In genomic region chr20:34111057-34111711, GRCh38 we compare ENCODE assay signal across 8 cellular contexts. TPM values are rescaled to one million over a fixed set of nuclear protein-coding genes. Genes with fewer than 3 reads are reported as not detected.
DNase-seq lines count a peak whose midpoint lies in the region; ATAC-seq, FAIRE-seq and TF ChIP-seq lines count a peak whose summit lies in the region.

No MANE protein-coding gene starts in this region.

- H3K4me1 Mint-ChIP-seq in activated CD4-positive, alpha-beta T cell treated with anti-CD3 and anti-CD28 coated beads for 36 hours: peaks cover 44% of the 10 kb centered on the region
- peaks cover 38% of the 10 kb centered on the region for H3K4me1 Mint-ChIP-seq in MCF 10A (ENCODE audit: insufficient read depth, unreplicated experiment)

- peaks cover 54% of the 10 kb centered on the region for H4K20me1 ChIP-seq in HepG2 (ENCODE audit: insufficient read depth, low read length)

- DNase-seq in activated CD4-positive, alpha-beta T cell treated with anti-CD3 and anti-CD28 coated beads for 36 hours: no peak
- DNase-seq in activated CD4-positive, alpha-beta T cell treated with anti-CD3 and anti-CD28 coated beads, Interleukin-2, amount 50 U/mL, for 4 hours: no peak
- DNase-seq in NCI-H69 (lab: John Stamatoyannopoulos, UW): peak; percentile 52
- peak; percentile 58 for DNase-seq in MCF 10A (ENCODE audit: unreplicated experiment)
- DNase-seq in HepG2 (ENCODE audit: low spot score): no peak
- DNase-seq in testis: no peak
- no peak for DNase-seq in posterior cingulate gyrus

- H3K79me2 ChIP-seq in HepG2 (ENCODE audit: insufficient read depth, low read length): peaks cover 58% of the 10 kb centered on the region

- intact Hi-C loops in activated CD4-positive, alpha-beta T cell treated with anti-CD3 and anti-CD28 coated beads for 36 hours (cut with DNase I, micrococcal nuclease): loop anchor here in 1 of 2 experiments (2.0 to 5.0 kb wide), 5 partner anchors 378 to 1301 kb away; partner anchors contain the start of genes DYNLRB1, EDEM2, TRPC4AP and UQCC1
- intact Hi-C loops in MCF 10A (cut with micrococcal nuclease): no loop called here
- intact Hi-C loops in HepG2 (cut with micrococcal nuclease; ENCODE audit: unreplicated experiment): loop anchor here (5.0 kb wide), 1 partner anchor 299 kb away; the partner anchor contains the start of gene CHMP4B
- intact Hi-C loops in testis (cut with DNase I; ENCODE audit: low total_unique reads): no loop called here
- intact Hi-C loops in posterior cingulate gyrus (cut with DNase I): no loop called here

- peak overlapping the region; percentile 86 for H3K4me3 Mint-ChIP-seq in activated CD4-positive, alpha-beta T cell treated with anti-CD3 and anti-CD28 coated beads for 36 hours
- H3K4me3 Mint-ChIP-seq in MCF 10A (ENCODE audit: unreplicated experiment): peak overlapping the region; percentile 91

- in situ Hi-C loops in HepG2 (cut with HindIII; ENCODE audit: extremely low pct_ligation_motif_present, low pct_unique_long_range_greater_than_20kb): no loop called here

- TF ChIP-seq RAD21 in HepG2 (CRISPR knock-in tag; IDR thresholded peaks at IDR 0.05): no peak

- H3K27me3 Mint-ChIP-seq in activated CD4-positive, alpha-beta T cell treated with anti-CD3 and anti-CD28 coated beads for 36 hours: no peaks in the 10 kb centered on the region
- H3K27me3 Mint-ChIP-seq in MCF 10A (ENCODE audit: insufficient read depth, unreplicated experiment): no peaks in the 10 kb centered on the region

- H3K27ac ChIP-seq in HepG2 (ENCODE audit: extremely low read length, insufficient read depth, low read length) (peak overlapping the region; percentile 92), testis (peak overlapping the region; percentile 93 to 95)

- ATAC-seq in activated CD4-positive, alpha-beta T cell treated with anti-CD3 and anti-CD28 coated beads for 36 hours: no peak
- 0 out of 3 replicates have a peak, but pooled peaks have one; percentile 1 for ATAC-seq in HepG2
- ATAC-seq in GM21515 (IDR thresholded peaks at IDR 0.05; ENCODE audit: unreplicated experiment): no peak

- H3K4me3 ChIP-seq in HepG2 (replicated peaks in 1 of 3; ENCODE audit: insufficient read depth in 1 of 3, low read depth in 2 of 3, low read length in 3 of 3): peak overlapping the region; percentile 93 to 100 (median 96)
- H3K4me3 ChIP-seq in testis: peak overlapping the region; percentile 90 to 94

- H3K4me2 ChIP-seq in HepG2 (ENCODE audit: low read depth, low read length): peak overlapping the region; percentile 85

- TF ChIP-seq CTCF in MCF 10A (IDR thresholded peaks at IDR 0.05; ENCODE audit: unreplicated experiment) (no peak), HepG2 (CRISPR knock-in tag; IDR thresholded peaks at IDR 0.05) (no peak), testis (IDR thresholded peaks at IDR 0.05) (no peak)

- FAIRE-seq in HepG2 (lab: Jason Lieb, UNC): no peak

- POLR2A ChIA-PET in activated CD4-positive, alpha-beta T cell treated with anti-CD3 and anti-CD28 coated beads for 36 hours (lab: Charles Lee): interaction anchor here (1.1 to 2.2 kb wide), 2 partner anchors 16 to 118 kb away, joined by 3 to 15 read pairs; partner anchors contain the start of gene RALY
- POLR2A ChIA-PET in MCF 10A (lab: Yijun Ruan, JAX): interaction anchor here (0.6 to 3.8 kb wide), 24 partner anchors 9 to 713 kb away, joined by 3 to 57 read pairs (median 12); partner anchors contain the start of genes ACTL10, CBFA2T2, CDK5RAP1 and CHMP4B
- POLR2A ChIA-PET in HepG2 (lab: Yijun Ruan, JAX): interaction anchor here (1.3 to 3.2 kb wide), 12 partner anchors 9 to 1292 kb away, joined by 3 to 56 read pairs (median 18); partner anchors contain the start of genes CHMP4B, MAPRE1, RALY and ZNF341

- no peak for TF ChIP-seq EP300 in HepG2 (IDR thresholded peaks at IDR 0.05; ENCODE audit: low read depth in 2 of 2, low read length in 2 of 2)
- TF ChIP-seq EP300 in HepG2 (CRISPR knock-in tag; IDR thresholded peaks at IDR 0.05; ENCODE audit: borderline replicate concordance): no peak

- peaks cover 63% of the 10 kb centered on the region for H3K4me1 ChIP-seq in HepG2 (ENCODE audit: insufficient read depth, low read length)
- H3K4me1 ChIP-seq in testis: peaks cover 31% of the 10 kb centered on the region

- peak overlapping the region; percentile 100 for H3K9ac ChIP-seq in HepG2 (ENCODE audit: insufficient read depth, low read depth, low read length)

- no TSS peak for BruUV-seq in MCF 10A (replicated peaks; lab: Mats Ljungman, UMichigan)
- BruUV-seq in HepG2 (replicated peaks; lab: Mats Ljungman, UMichigan): no TSS peak

- H3K36me3 Mint-ChIP-seq in activated CD4-positive, alpha-beta T cell treated with anti-CD3 and anti-CD28 coated beads for 36 hours (ENCODE audit: low read depth): peaks cover 45% of the 10 kb centered on the region
- H3K36me3 Mint-ChIP-seq in MCF 10A (ENCODE audit: insufficient read depth, unreplicated experiment): peaks cover 41% of the 10 kb centered on the region

- H3K9me3 ChIP-seq in HepG2 (ENCODE audit: low read length) (no peaks in the 10 kb centered on the region), testis (no peaks in the 10 kb centered on the region)

- H3K36me3 ChIP-seq in HepG2 (replicated peaks in 1 of 2; ENCODE audit: control insufficient read depth in 1 of 2, insufficient read depth in 2 of 2, low read length in 2 of 2) (peaks cover 8 to 30% of the 10 kb centered on the region in 2 experiments), testis (ENCODE audit: low read depth, missing control alignments) (no peaks in the 10 kb centered on the region)

- 1% methylated on average over 24 of the region's 24 CpGs for WGBS in HepG2 (ENCODE audit: low lambda C conversion rate)
- 0 to 1% methylated on average over 17 to 24 of the region's 24 CpGs for WGBS in testis, 2 donors

- H3K27me3 ChIP-seq in HepG2 (ENCODE audit: control insufficient read depth in 1 of 2, insufficient read depth in 2 of 2, low read length in 2 of 2) (peaks cover 0 to 4% of the 10 kb centered on the region in 2 experiments; a peak in 1 of 5 replicates), testis (no peaks in the 10 kb centered on the region)

- H2AFZ ChIP-seq in HepG2 (ENCODE audit: low read length): no peak overlapping the region

- H3K27ac Mint-ChIP-seq in activated CD4-positive, alpha-beta T cell treated with anti-CD3 and anti-CD28 coated beads for 36 hours: peak overlapping the region; percentile 93
- H3K27ac Mint-ChIP-seq in MCF 10A (ENCODE audit: low read depth, unreplicated experiment): peak overlapping the region; percentile 98

- no peaks in the 10 kb centered on the region for H3K9me3 Mint-ChIP-seq in activated CD4-positive, alpha-beta T cell treated with anti-CD3 and anti-CD28 coated beads for 36 hours (ENCODE audit: low read depth)
- H3K9me3 Mint-ChIP-seq in MCF 10A (ENCODE audit: unreplicated experiment): no peaks in the 10 kb centered on the region

- CTCF ChIA-PET in activated CD4-positive, alpha-beta T cell treated with anti-CD3 and anti-CD28 coated beads for 36 hours (lab: Charles Lee): interaction anchor here (2.2 kb wide), 1 partner anchor 300 kb away, joined by 5 read pairs; the partner anchor contains the start of gene CHMP4B
- CTCF ChIA-PET in MCF 10A (lab: Yijun Ruan, JAX): no interaction called here
- CTCF ChIA-PET in HepG2 (lab: Yijun Ruan, JAX; ENCODE audit: low intra/inter-chr PET ratio, low total read pairs): no interaction called here

- no peak for TF ChIP-seq POLR2A in HepG2 (IDR thresholded peaks at IDR 0.05; ENCODE audit: insufficient read depth in 1 of 2, low read depth in 2 of 2, low read length in 2 of 2)
- TF ChIP-seq POLR2A in testis (IDR thresholded peaks at IDR 0.05): no peak

TF ChIP-seq in HepG2, 621 proteins besides CTCF, POLR2A, EP300 and RAD21 (continues in another document):
- TF ChIP-seq ZNF616 (CRISPR knock-in tag; IDR thresholded peaks at IDR 0.05; ENCODE audit: low read depth) (no peak), MBNL3 (CRISPR knock-in tag; conservative IDR thresholded peaks at IDR 0.05) (0 out of 2 replicates have a peak, but pooled peaks have one; percentile 19), ZNF292 (CRISPR knock-in tag; IDR thresholded peaks at IDR 0.05; ENCODE audit: borderline replicate concordance, low read depth) (no peak)

RNA-seq across cellular contexts. Expression of gene EIF2S2, which starts 0.9 kb away (rescaled TPM):
- 100 to 1,000 TPM; 179 to 187 TPM for total RNA-seq in activated CD4-positive, alpha-beta T cell treated with anti-CD3 and anti-CD28 coated beads for 36 hours
- total RNA-seq in MCF 10A (2022) (151 and 191 TPM in 2 replicates), HepG2 (2016; rRNA removed; fragmentation: Illumina TruSeq; extraction: Trizol) (213 and 316 TPM in 2 replicates), testis (10 to 100 TPM; 41.9 to 45.4 TPM)
- 51.0 and 51.7 TPM in 2 replicates for total RNA-seq in HepG2 (2016; cell fraction: cytosol; rRNA removed; fragmentation: Illumina TruSeq; extraction: Trizol; ENCODE audit: low read depth)
- 208 and 329 TPM in 2 replicates for total RNA-seq in HepG2 (2016; cell fraction: insoluble cytoplasmic fraction; rRNA removed; fragmentation: Illumina TruSeq; extraction: Trizol)
- 97.8 and 98.8 TPM in 2 replicates for total RNA-seq in HepG2 (2016; cell fraction: membrane; rRNA removed; fragmentation: Illumina TruSeq; extraction: Trizol)
- total RNA-seq in HepG2 (2016; cell fraction: nucleus; rRNA removed; fragmentation: Illumina TruSeq; extraction: Trizol): 76.0 and 84.1 TPM in 2 replicates
- polyA plus RNA-seq in HepG2 (2011; rRNA removed) (102 and 126 TPM in 2 replicates), testis (ENCODE audit: insufficient read depth, low read depth, low replicate concordance) (48.9 TPM)
- polyA plus RNA-seq in HepG2 (2011; cell fraction: cytosol; rRNA removed): 63.0 and 92.8 TPM in 2 replicates
- polyA plus RNA-seq in HepG2 (2011; cell fraction: nucleus; rRNA removed): 22.9 and 30.3 TPM in 2 replicates
- polyA plus RNA-seq in HepG2 (2012): 143 and 178 TPM in 2 replicates
- 36.0 and 36.2 TPM in 2 replicates for polyA plus RNA-seq in HepG2 (2016; cell fraction: cytosol; fragmentation: Illumina TruSeq; extraction: Trizol; ENCODE audit: low read depth)
- 299 and 317 TPM in 2 replicates for polyA plus RNA-seq in HepG2 (2016; cell fraction: insoluble cytoplasmic fraction; fragmentation: Illumina TruSeq; extraction: Trizol; ENCODE audit: low read depth)
- polyA plus RNA-seq in HepG2 (2016; cell fraction: membrane; fragmentation: Illumina TruSeq; extraction: Trizol; ENCODE audit: low read depth): 66.5 and 67.3 TPM in 2 replicates
- 111 and 114 TPM in 2 replicates for polyA plus RNA-seq in HepG2 (2016; cell fraction: nucleus; fragmentation: Illumina TruSeq; extraction: Trizol; ENCODE audit: insufficient read depth, low read depth)
- 27.1 and 39.1 TPM in 2 replicates for polyA minus RNA-seq in HepG2 (2011; rRNA and poly(A)+ RNA removed; ENCODE audit: low replicate concordance)
- polyA minus RNA-seq in HepG2 (2011; cell fraction: cytosol; rRNA and poly(A)+ RNA removed): 55.0 and 56.6 TPM in 2 replicates
- polyA minus RNA-seq in HepG2 (2011; cell fraction: nucleus; rRNA and poly(A)+ RNA removed): 34.4 and 37.0 TPM in 2 replicates

Comparison
In these comparisons a context has a peak if more than half of its experiments do, and no peak if none do; other contexts are left out.
1. DNase-seq: peak in NCI-H69 (single experiment) and MCF 10A (single experiment); none in activated CD4-positive, alpha-beta T cell treated with anti-CD3 and anti-CD28 coated beads for 36 hours (single experiment), activated CD4-positive, alpha-beta T cell treated with anti-CD3 and anti-CD28 coated beads, Interleukin-2, amount 50 U/mL, for 4 hours (0 of 2), HepG2 (single experiment), testis (single experiment) and posterior cingulate gyrus (0 of 10).